ENCODE assay signal across 12 cellular contexts in genomic region chr1:180131510-180131909, GRCh38. TPM values are rescaled to one million over a fixed set of nuclear protein-coding genes. Genes with fewer than 3 reads are reported as not detected.
DNase-seq lines count a peak whose midpoint lies in the region; ATAC-seq and TF ChIP-seq lines count a peak whose summit lies in the region.
"Had no signal": no experiment of that assay in that cellular context is flagged by ENCODE, and none has a peak within 500 bp of the region (broad histone marks: within the 10 kb centered on the region; RNA-seq: fewer than 3 reads in every experiment).

No MANE protein-coding gene starts in this region.

- WGBS in spleen, 5 donors = 19 to 71% (median 50%) methylated on average over 5 of the region's 5 CpGs
- WGBS in tibial nerve, 2 donors = 18 to 36% methylated on average over 5 of the region's 5 CpGs

- no peaks in the 10 kb centered on the region for H3K36me3 Mint-ChIP-seq in activated CD4-positive, alpha-beta T cell treated with anti-CD3 and anti-CD28 coated beads, Interleukin-2, amount 10 ng/mL, durations not matched to agents 24 days and 14 days (ENCODE audit: low read depth)
- peaks cover 0 to 4% (median 2%) of the 10 kb centered on the region in 3 donors for H3K36me3 Mint-ChIP-seq in naive thymus-derived CD8-positive, alpha-beta T cell

- H3K36me3 ChIP-seq in spleen (no peaks in the 10 kb centered on the region), tibial nerve (no peaks in the 10 kb centered on the region)

- POLR2A ChIA-PET in naive thymus-derived CD8-positive, alpha-beta T cell (lab: Charles Lee) = no interaction called here

- peak overlapping the region in 1 of 8 donors; percentile 34 for H3K4me3 ChIP-seq in spleen
- no peak overlapping the region for H3K4me3 ChIP-seq in tibial nerve
- H3K4me3 ChIP-seq: SK-N-MC had no signal

- peak; percentile 30 for ATAC-seq in esophagus mucosa
- no peak for ATAC-seq in naive thymus-derived CD8-positive, alpha-beta T cell

- TF ChIP-seq POLR2A in spleen (IDR thresholded peaks at IDR 0.05) = no peak
- no peak for TF ChIP-seq POLR2A in tibial nerve (IDR thresholded peaks at IDR 0.05)

- H3K4me1 ChIP-seq in spleen (peaks cover 0 to 15% (median 0%) of the 10 kb centered on the region in 6 donors), tibial nerve (no peaks in the 10 kb centered on the region)

- no peak overlapping the region for H3K4me3 Mint-ChIP-seq in activated CD4-positive, alpha-beta T cell treated with anti-CD3 and anti-CD28 coated beads, Interleukin-2, amount 10 ng/mL, durations not matched to agents 24 days and 14 days
- no peak overlapping the region for H3K4me3 Mint-ChIP-seq in naive thymus-derived CD8-positive, alpha-beta T cell
- H3K4me3 Mint-ChIP-seq: B cell had no signal

- H3K9me3 ChIP-seq in spleen (no peaks in the 10 kb centered on the region), tibial nerve (no peaks in the 10 kb centered on the region)

- TF ChIP-seq CTCF in spleen (IDR thresholded peaks at IDR 0.05 in 8 of 11, conservative IDR thresholded peaks at IDR 0.05 in 3 of 11) (no peak), tibial nerve (IDR thresholded peaks at IDR 0.05) (no peak)

- H3K27ac ChIP-seq in spleen (peak overlapping the region in 6 of 8 donors; percentile 48 to 79 (median 70)), tibial nerve (no peak overlapping the region)
- H3K27ac ChIP-seq: SK-N-MC had no signal

- no peak for TF ChIP-seq EP300 in tibial nerve (IDR thresholded peaks at IDR 0.05)

- peaks cover 9% of the 10 kb centered on the region for H3K4me1 Mint-ChIP-seq in activated CD4-positive, alpha-beta T cell treated with anti-CD3 and anti-CD28 coated beads, Interleukin-2, amount 10 ng/mL, durations not matched to agents 24 days and 14 days
- peaks cover 0 to 5% (median 2%) of the 10 kb centered on the region in 4 donors for H3K4me1 Mint-ChIP-seq in naive thymus-derived CD8-positive, alpha-beta T cell
- H3K4me1 Mint-ChIP-seq: B cell had no signal

- intact Hi-C loops in activated CD4-positive, alpha-beta T cell treated with anti-CD3 and anti-CD28 coated beads, Interleukin-2, amount 10 ng/mL, durations not matched to agents 24 days and 14 days (cut with micrococcal nuclease) = no loop called here
- intact Hi-C loops in spleen (cut with DNase I; ENCODE audit: low total_unique reads) = no loop called here

- peaks cover 12% of the 10 kb centered on the region for H3K27me3 Mint-ChIP-seq in activated CD4-positive, alpha-beta T cell treated with anti-CD3 and anti-CD28 coated beads, Interleukin-2, amount 10 ng/mL, durations not matched to agents 24 days and 14 days
- peaks cover 10 to 38% (median 16%) of the 10 kb centered on the region in 5 donors for H3K27me3 Mint-ChIP-seq in naive thymus-derived CD8-positive, alpha-beta T cell

- peak overlapping the region; percentile 6 for H3K27ac Mint-ChIP-seq in activated CD4-positive, alpha-beta T cell treated with anti-CD3 and anti-CD28 coated beads, Interleukin-2, amount 10 ng/mL, durations not matched to agents 24 days and 14 days
- H3K27ac Mint-ChIP-seq in naive thymus-derived CD8-positive, alpha-beta T cell = peak overlapping the region in 1 of 10 donors; percentile 19
- H3K27ac Mint-ChIP-seq: B cell had no signal

- H3K27me3 ChIP-seq in spleen (replicated peaks in 1 of 7) (peaks cover 0 to 4% (median 0%) of the 10 kb centered on the region in 7 donors), tibial nerve (no peaks in the 10 kb centered on the region)

- no peak for DNase-seq in activated CD4-positive, alpha-beta T cell treated with anti-CD3 and anti-CD28 coated beads, Interleukin-2, amount 10 ng/mL, durations not matched to agents 24 days and 14 days
- no peak for DNase-seq in activated CD4-positive, alpha-beta T cell treated with anti-CD3 and anti-CD28 coated beads, Interleukin-2, amount 50 U/mL, for 4 hours
- DNase-seq in SIG-M5 treated with dmso at 0.1 percent for 504 hours (lab: John Stamatoyannopoulos, UW; ENCODE audit: unreplicated experiment) (peak; percentile 99), spleen (no peak), NCI-H2196 (lab: John Stamatoyannopoulos, UW; ENCODE audit: unreplicated experiment) (no peak), tibial nerve (ENCODE audit: low spot score in 2 of 2) (no peak)
- no peak for DNase-seq in naive thymus-derived CD8-positive, alpha-beta T cell
- DNase-seq: activated naive CD4-positive, alpha-beta T cell treated with anti-CD3 and anti-CD28 coated beads, Interleukin-2, amount 50 U/mL, for 16 hours; hippocampal formation had no signal

- no peaks in the 10 kb centered on the region for H3K9me3 Mint-ChIP-seq in activated CD4-positive, alpha-beta T cell treated with anti-CD3 and anti-CD28 coated beads, Interleukin-2, amount 10 ng/mL, durations not matched to agents 24 days and 14 days
- H3K9me3 Mint-ChIP-seq in naive thymus-derived CD8-positive, alpha-beta T cell = peaks cover 0 to 6% (median 2%) of the 10 kb centered on the region in 9 donors

RNA-seq across cellular contexts. Expression of gene QSOX1, which starts 23.2 kb away (rescaled TPM):
- total RNA-seq in activated CD4-positive, alpha-beta T cell treated with anti-CD3 and anti-CD28 coated beads, Interleukin-2, amount 10 ng/mL, durations not matched to agents 24 days and 14 days = 54.2 and 56.2 TPM in 2 replicates
- 116 TPM for total RNA-seq in esophagus mucosa
- total RNA-seq in spleen = 10 to 100 TPM; 40.8 to 78.9 (median 69.0) TPM
- polyA plus RNA-seq in spleen = 10 to 100 TPM; 35.2 to 54.9 (median 52.9) TPM
- total RNA-seq in tibial nerve = 10 to 100 TPM; 41.0 to 55.5 (median 50.7) TPM
- total RNA-seq in naive thymus-derived CD8-positive, alpha-beta T cell = 10 to 100 TPM; 19.9 to 23.1 TPM
- polyA plus RNA-seq in naive thymus-derived CD8-positive, alpha-beta T cell = 10 to 100 TPM in 1 of 3 donors, 1 to 10 TPM in 2; 8.1 to 11.4 (median 9.8) TPM

Comparison
In these comparisons a context has a peak if more than half of its experiments do, and no peak if none do; other contexts are left out.
1. H3K27ac ChIP-seq: peak in spleen (6 of 8); none in tibial nerve (0 of 4).